In genomic region chr7:28088032-28088431, GRCh38 we compare ENCODE assay signal across 21 cellular contexts.
DNase-seq lines count a peak whose midpoint lies in the region; ATAC-seq and TF ChIP-seq lines count a peak whose summit lies in the region.
"Had no signal": no experiment of that assay in that cellular context is flagged by ENCODE, and none has a peak within 500 bp of the region (broad histone marks: within the 10 kb centered on the region; RNA-seq: fewer than 3 reads in every experiment).

No MANE protein-coding gene starts in this region.

- no peak overlapping the region for H4K8ac ChIP-seq in mesendoderm (ENCODE audit: low read depth, low read length)

- H3K18ac ChIP-seq in mesendoderm (ENCODE audit: low read length), result peak overlapping the region; percentile 60

- no peaks in the 10 kb centered on the region for H3K4me1 ChIP-seq in right atrium auricular region
- no peaks in the 10 kb centered on the region for H3K4me1 ChIP-seq in mesendoderm (ENCODE audit: control insufficient read depth, low read depth, low read length)
- H3K4me1 ChIP-seq: breast epithelium, Caco-2, pancreas had no signal

- no peaks in the 10 kb centered on the region for H3K79me1 ChIP-seq in mesendoderm (ENCODE audit: low read length)

- H3K79me2 ChIP-seq in mesendoderm (ENCODE audit: control insufficient read depth, insufficient read depth, low read length), result no peaks in the 10 kb centered on the region

- H3K27me3 Mint-ChIP-seq in chondrocyte (ENCODE audit: low read depth), result no peaks in the 10 kb centered on the region
- H3K27me3 Mint-ChIP-seq: T-helper 17 cell had no signal

- H3K27me3 ChIP-seq in right atrium auricular region (no peaks in the 10 kb centered on the region), mesendoderm (ENCODE audit: insufficient read depth, low read length, poor library complexity) (no peaks in the 10 kb centered on the region)
- H3K27me3 ChIP-seq: breast epithelium, pancreas, stomach had no signal

- no CpG with 5 or more reads among the region's 4 CpGs for WGBS in mesendoderm (ENCODE audit: extremely low coverage, insufficient coverage, low lambda C conversion rate)

- no peaks in the 10 kb centered on the region for H3K9me3 Mint-ChIP-seq in chondrocyte (ENCODE audit: low read depth)

- H3K23ac ChIP-seq in mesendoderm (ENCODE audit: low read length), result no peak overlapping the region

- no peak overlapping the region for H3K4me3 Mint-ChIP-seq in chondrocyte (ENCODE audit: unreplicated experiment)
- H3K4me3 Mint-ChIP-seq: T-helper 17 cell had no signal

- H3K27ac ChIP-seq in right atrium auricular region (peak overlapping the region in 1 of 2 donors; percentile 42), mesendoderm (ENCODE audit: low read depth, low read length) (no peak overlapping the region)
- H3K27ac ChIP-seq: A549, breast epithelium, pancreas had no signal

- peaks cover 43% of the 10 kb centered on the region for H3K4me1 Mint-ChIP-seq in chondrocyte (ENCODE audit: low read depth)

- no peak overlapping the region for H3K9ac ChIP-seq in mesendoderm (ENCODE audit: low read length)

- no peaks in the 10 kb centered on the region for H3K36me3 Mint-ChIP-seq in chondrocyte (ENCODE audit: low read depth)

- no peak overlapping the region for H2BK5ac ChIP-seq in mesendoderm (ENCODE audit: low read length)

- H3K36me3 ChIP-seq in right atrium auricular region, result no peaks in the 10 kb centered on the region
- H3K36me3 ChIP-seq in mesendoderm (ENCODE audit: control insufficient read depth, insufficient read depth, low read length), result no peaks in the 10 kb centered on the region
- H3K36me3 ChIP-seq: breast epithelium, pancreas, stomach had no signal

- ATAC-seq in left cardiac atrium, result peak; percentile 51 to 60
- ATAC-seq: A549, T-helper 17 cell had no signal

- H3K56ac ChIP-seq in mesendoderm (ENCODE audit: low read length), result no peak overlapping the region

- no peak for DNase-seq in left cardiac atrium
- no peak for DNase-seq in right atrium auricular region (ENCODE audit: low spot score)
- DNase-seq in chondrocyte (ENCODE audit: low spot score), result no peak
- DNase-seq in mesendoderm, result no peak
- no peak for DNase-seq in SW480 (ENCODE audit: low spot score)
- no peak for DNase-seq in 8988T
- DNase-seq in NCI-H1105 treated with DMSO at 0.1 percent for 48 hours (lab: John Stamatoyannopoulos, UW), result no peak
- DNase-seq in stimulated activated CD4-positive, alpha-beta T cell treated with anti-CD3 and anti-CD28 coated beads, Interleukin-4, amount 100 ng/mL, for 1 hour, result no peak
- DNase-seq: activated CD4-positive, CD25-positive, alpha-beta regulatory T cell treated with anti-CD3 and anti-CD28 coated beads, Interleukin-2, amount 50 U/mL, for 72 hours; activated CD8-positive, alpha-beta memory T cell treated with anti-CD3 and anti-CD28 coated beads, Interleukin-2, amount 50 U/mL, for 48 hours; activated naive CD4-positive, alpha-beta T cell treated with anti-CD3 and anti-CD28 coated beads, Interleukin-2, amount 50 U/mL, for 16 hours; Caco-2; NCI-H2081 treated with DMSO at 0.1 percent for 48 hours; NCI-H526 treated with DMSO at 0.1 percent for 48 hours; pancreas; RPMI8226; stimulated activated CD4-positive, alpha-beta T cell treated with anti-CD3 and anti-CD28 coated beads, Interleukin-12 subunit alpha, Interleukin-12 subunit beta, amount 100 ng/mL, for 4 hours; stomach; T-helper 17 cell had no signal

- H2BK15ac ChIP-seq in mesendoderm (replicated peaks; ENCODE audit: low read depth), result no peak overlapping the region

- TF ChIP-seq CTCF in right atrium auricular region (IDR thresholded peaks at IDR 0.05), result no peak
- no peak for TF ChIP-seq CTCF in chondrocyte (IDR thresholded peaks at IDR 0.05)

- no peak overlapping the region for H4K5ac ChIP-seq in mesendoderm (ENCODE audit: low read length)

- no peak overlapping the region for H3K4ac ChIP-seq in mesendoderm (ENCODE audit: low read depth, low read length)

- no peak overlapping the region for H3K4me3 ChIP-seq in right atrium auricular region
- H3K4me3 ChIP-seq in mesendoderm (ENCODE audit: low read length), result no peak overlapping the region
- H3K4me3 ChIP-seq: A549, breast epithelium, pancreas, stomach had no signal

- no peaks in the 10 kb centered on the region for H3K9me3 ChIP-seq in right atrium auricular region
- H3K9me3 ChIP-seq: A549, breast epithelium, Caco-2, pancreas, stomach had no signal

- peak overlapping the region; percentile 59 for H3K27ac Mint-ChIP-seq in chondrocyte (ENCODE audit: unreplicated experiment)
- H3K27ac Mint-ChIP-seq: T-helper 17 cell had no signal

- intact Hi-C loops in left cardiac atrium (cut with DNase I), result no loop called here

- H2BK120ac ChIP-seq in mesendoderm (ENCODE audit: low read depth, low read length), result no peak overlapping the region

- H2AK5ac ChIP-seq in mesendoderm (ENCODE audit: low read length), result no peak overlapping the region

- no peak overlapping the region for H3K4me2 ChIP-seq in mesendoderm (ENCODE audit: low read length)
- H3K4me2 ChIP-seq: A549 had no signal
